In genomic region chr9:130866474-130866965, GRCh38 we compare ENCODE assay signal across 8 cellular contexts. TPM values are rescaled to one million over a fixed set of nuclear protein-coding genes. Genes with fewer than 3 reads are reported as not detected.
A peak's percentile ranks its signal among the peaks of the same experiment; 100 is the strongest.
DNase-seq lines count a peak whose midpoint lies in the region; ATAC-seq, FAIRE-seq and TF ChIP-seq lines count a peak whose summit lies in the region.

No MANE protein-coding gene starts in this region.

- H3K27ac ChIP-seq in right cardiac atrium (ENCODE audit: low read length): no peak overlapping the region

- WGBS in right cardiac atrium: 50% methylated on average over 4 of the region's 4 CpGs

- H3K36me3 ChIP-seq in adipocyte (ENCODE audit: control insufficient read depth, insufficient read depth, low read length, severe bottlenecking): peaks cover 48% of the 10 kb centered on the region

- no peaks in the 10 kb centered on the region for H3K27me3 ChIP-seq in adipocyte (replicated peaks; ENCODE audit: control insufficient read depth, insufficient read depth, low read length)
- no peaks in the 10 kb centered on the region for H3K27me3 ChIP-seq in right cardiac atrium (ENCODE audit: control insufficient read depth, insufficient read depth)

- no peak overlapping the region for H3K9ac ChIP-seq in adipocyte (ENCODE audit: low read length)

- H3K9me3 ChIP-seq in adipocyte (ENCODE audit: control insufficient read depth, low read length): no peaks in the 10 kb centered on the region
- no peaks in the 10 kb centered on the region for H3K9me3 ChIP-seq in right cardiac atrium (ENCODE audit: control insufficient read depth, low read length)

- H3K4me1 ChIP-seq in adipocyte (ENCODE audit: control insufficient read depth, insufficient read depth, low read length) (peaks cover 56% of the 10 kb centered on the region), right cardiac atrium (ENCODE audit: control insufficient read depth, insufficient read depth, low read length) (peaks cover 4% of the 10 kb centered on the region)

- peak; percentile 77 for DNase-seq in GM03348 (ENCODE audit: low spot score)
- peak; percentile 56 to 94 (median 76) for DNase-seq in NCI-H1417 (lab: John Stamatoyannopoulos, UW)
- DNase-seq in adipocyte (ENCODE audit: low read depth): peak; percentile 86
- peak; percentile 65 to 79 (median 72) for DNase-seq in right cardiac atrium
- peak; percentile 53 for DNase-seq in skeletal muscle cell (ENCODE audit: low read depth)
- no peak for DNase-seq in GM12891 (ENCODE audit: insufficient read length, low spot score)
- DNase-seq in NK-92 (lab: John Stamatoyannopoulos, UW; ENCODE audit: unreplicated experiment): no peak

- H3K4me3 ChIP-seq in adipocyte (ENCODE audit: low read length) (no peak overlapping the region), right cardiac atrium (ENCODE audit: low read length) (no peak overlapping the region), skeletal muscle cell (ENCODE audit: low read depth, low read length) (no peak overlapping the region)

- ATAC-seq in SK-N-SH treated with all-trans-retinoic acid at 6 μM for 48 hours (peak; percentile 94), right cardiac atrium (peak; percentile 34 to 51)

- no peak for FAIRE-seq in GM12891 (lab: Jason Lieb, UNC)

- TF ChIP-seq POLR2A in GM12891 (IDR thresholded peaks at IDR 0.05; ENCODE audit: low read depth, low read length): no peak

- intact Hi-C loops in right cardiac atrium (cut with DNase I): loop anchor here in 3 of 4 donors (5.0 to 10.0 kb wide), 4 partner anchors 92 to 181 kb away; no protein-coding TSS in a partner anchor

TF ChIP-seq in SK-N-SH treated with all-trans-retinoic acid at 6 μM for 48 hours, 23 proteins besides CTCF, POLR2A, EP300 and RAD21 (continues in another document):
- TF ChIP-seq ZFP3 (CRISPR knock-in tag; IDR thresholded peaks at IDR 0.05) (no peak), BACH2 (CRISPR knock-in tag; IDR thresholded peaks at IDR 0.05; ENCODE audit: borderline replicate concordance) (no peak), CREB5 (CRISPR knock-in tag; IDR thresholded peaks at IDR 0.05; ENCODE audit: low read depth) (no peak), GLIS3 (CRISPR knock-in tag; IDR thresholded peaks at IDR 0.05) (no peak), ZC3H10 (CRISPR knock-in tag; IDR thresholded peaks at IDR 0.05) (no peak), ESRRG (CRISPR knock-in tag; IDR thresholded peaks at IDR 0.05) (no peak), TSHZ2 (CRISPR knock-in tag; IDR thresholded peaks at IDR 0.05) (no peak), PPARA (CRISPR knock-in tag; IDR thresholded peaks at IDR 0.05; ENCODE audit: borderline replicate concordance) (no peak), ARNTL (CRISPR knock-in tag; IDR thresholded peaks at IDR 0.05; ENCODE audit: borderline replicate concordance, low read depth) (no peak), ZNF70 (CRISPR knock-in tag; IDR thresholded peaks at IDR 0.05) (no peak), TCF4 (CRISPR knock-in tag; IDR thresholded peaks at IDR 0.05; ENCODE audit: borderline replicate concordance) (no peak)

TF ChIP-seq in GM12891, 5 proteins besides CTCF, POLR2A, EP300 and RAD21:
- no peak for TF ChIP-seq TAF1 (IDR thresholded peaks at IDR 0.05; ENCODE audit: low read depth, low read length)
- no peak for TF ChIP-seq POU2F2 (IDR thresholded peaks at IDR 0.05; ENCODE audit: low read depth, low read length)
- TF ChIP-seq PAX5 (IDR thresholded peaks at IDR 0.05; ENCODE audit: insufficient read depth, low read length, severe bottlenecking): no peak
- TF ChIP-seq POLR2AphosphoS5 (IDR thresholded peaks at IDR 0.05; ENCODE audit: low read depth, low read length): no peak
- TF ChIP-seq SPI1 (IDR thresholded peaks at IDR 0.05; ENCODE audit: low read depth, low read length): no peak

RNA-seq across cellular contexts. Expression of gene QRFP, which starts 30.1 kb away (rescaled TPM):
- not detected for total RNA-seq in right cardiac atrium
- 0.05 TPM for polyA plus RNA-seq in right cardiac atrium
- 0.15 TPM for polyA plus RNA-seq in GM12891 (2012; ENCODE audit: low read depth, missing spikeins)

RNA-seq across cellular contexts. Expression of gene ABL1, which starts 31.5 kb away (rescaled TPM):
- total RNA-seq in right cardiac atrium: 10 to 100 TPM; 32.9 to 48.2 (median 41.9) TPM
- polyA plus RNA-seq in right cardiac atrium: 21.7 TPM
- polyA plus RNA-seq in GM12891 (2012; ENCODE audit: low read depth, missing spikeins): 16.6 TPM

Comparison
In these comparisons a context has a peak if more than half of its experiments do, and no peak if none do; other contexts are left out.
1. DNase-seq: peak in GM03348 (single experiment), NCI-H1417 (3 of 3), adipocyte (single experiment), right cardiac atrium (3 of 3) and skeletal muscle cell (single experiment); none in GM12891 (single experiment) and NK-92 (single experiment).